1 cellular context compared by ENCODE assay signal in the genomic region with DNA sequence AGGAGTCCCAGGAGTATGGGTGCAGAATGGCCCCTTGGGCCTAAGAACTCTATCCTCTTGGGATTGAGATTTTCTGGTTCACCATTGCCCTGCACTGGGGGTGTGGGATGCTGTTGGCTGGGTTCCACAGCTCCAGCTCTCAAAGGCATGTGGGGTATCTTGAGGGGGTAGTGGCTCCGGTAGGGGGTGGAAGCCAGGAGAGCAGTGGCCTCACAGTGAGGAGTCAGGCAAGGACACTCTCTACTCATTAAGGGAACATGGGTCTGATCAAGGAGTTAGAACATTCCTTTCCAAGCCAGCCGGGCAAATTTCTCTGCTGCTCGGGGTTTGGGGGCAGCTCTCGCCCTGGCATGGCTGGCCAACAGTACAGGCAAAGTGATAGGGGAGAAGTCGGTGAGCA.
TF ChIP-seq lines count a peak whose summit lies in the region.

No MANE protein-coding gene starts in this region.

TF ChIP-seq in HEK293, 187 proteins besides CTCF, POLR2A, EP300 and RAD21 (continued from another document):
- TF ChIP-seq ZSCAN4 (tag by site-specific recombination; IDR thresholded peaks at IDR 0.05) (no peak), ZNF274 (IDR thresholded peaks at IDR 0.05; ENCODE audit: low read length) (no peak), ZNF274 (tag by site-specific recombination; IDR thresholded peaks at IDR 0.05; ENCODE audit: borderline replicate concordance) (no peak), KLF10 (tag by site-specific recombination; IDR thresholded peaks at IDR 0.05) (no peak), ZNF366 (tag by site-specific recombination; conservative IDR thresholded peaks at IDR 0.05) (no peak), ZNF544 (tag by site-specific recombination; IDR thresholded peaks at IDR 0.05) (no peak), ZNF391 (tag by site-specific recombination; IDR thresholded peaks at IDR 0.05; ENCODE audit: borderline replicate concordance, low read depth) (no peak), GLIS1 (tag by site-specific recombination; IDR thresholded peaks at IDR 0.05) (peak; percentile 99), ZEB2 (tag by site-specific recombination; IDR thresholded peaks at IDR 0.05) (no peak), GLIS2 (tag by site-specific recombination; IDR thresholded peaks at IDR 0.05) (peak; percentile 40; the same call in 1 of the 2 replicates), ZNF292 (tag by site-specific recombination; IDR thresholded peaks at IDR 0.05; ENCODE audit: borderline replicate concordance, low read depth) (no peak)
